Comparison of ENCODE assay signal across 8 cellular contexts in genomic region chr1:11934295-11935039, GRCh38. TPM values are rescaled to one million over a fixed set of nuclear protein-coding genes. Genes with fewer than 3 reads are reported as not detected.
A peak's percentile ranks its signal among the peaks of the same experiment; 100 is the strongest.
DNase-seq lines count a peak whose midpoint lies in the region; ATAC-seq and TF ChIP-seq lines count a peak whose summit lies in the region.

PLOD1 (plus strand) TSS chr1:11934717; CDS start chr1:11934780, 63 bp downstream.

- peaks cover 6% of the 10 kb centered on the region for H3K79me2 ChIP-seq in OCI-LY3 (ENCODE audit: low read length)

- DNase-seq in COLO668 (lab: John Stamatoyannopoulos, UW; ENCODE audit: unreplicated experiment) (peak; percentile 80), HS-5 (ENCODE audit: low read depth) (peak; percentile 43), epidermal melanocyte (ENCODE audit: insufficient read length, low spot score) (peak; percentile 87)
- peak; percentile 92 for DNase-seq in activated CD8-positive, alpha-beta memory T cell treated with anti-CD3 and anti-CD28 coated beads, Interleukin-2, amount 50 U/mL, for 48 hours
- peak; percentile 69 to 78 for DNase-seq in stimulated activated CD8-positive, alpha-beta memory T cell treated with anti-CD3 and anti-CD28 coated beads, Interleukin-2, amount 100 ng/mL, for 1 hour (ENCODE audit: low read depth in 2 of 2)

- H3K27me3 ChIP-seq in OCI-LY3 (ENCODE audit: low read depth, low read length), result no peaks in the 10 kb centered on the region
- H3K27me3 ChIP-seq in mononuclear cell (ENCODE audit: insufficient read depth, low read length), result no peaks in the 10 kb centered on the region

- H3K9ac ChIP-seq in OCI-LY3 (ENCODE audit: low read length), result peak within 1 kb of the TSS; percentile 82

- peaks cover 21% of the 10 kb centered on the region for H3K4me1 ChIP-seq in OCI-LY3 (ENCODE audit: low read length)
- H3K4me1 ChIP-seq in mononuclear cell (ENCODE audit: insufficient read depth, low read length), result peaks cover 35% of the 10 kb centered on the region

- peak within 1 kb of the TSS; percentile 94 for H2AFZ ChIP-seq in OCI-LY3 (ENCODE audit: low read depth, low read length)

- H3K4me3 ChIP-seq in OCI-LY3 (ENCODE audit: low read length) (peak within 1 kb of the TSS; percentile 98), mononuclear cell (ENCODE audit: low read length) (peak within 1 kb of the TSS; percentile 56)

- no peaks in the 10 kb centered on the region for H4K20me1 ChIP-seq in OCI-LY3 (ENCODE audit: insufficient read depth, low read length)

- no peaks in the 10 kb centered on the region for H3K36me3 ChIP-seq in OCI-LY3 (replicated peaks; ENCODE audit: low read depth, low read length)

- H3K27ac ChIP-seq in OCI-LY3 (ENCODE audit: low read length), result peak within 1 kb of the TSS; percentile 69

- H3K9me3 ChIP-seq in OCI-LY3 (ENCODE audit: insufficient read depth, low read length) (no peaks in the 10 kb centered on the region), mononuclear cell (ENCODE audit: low read depth, low read length) (no peaks in the 10 kb centered on the region)

- ATAC-seq in GM19467 (IDR thresholded peaks at IDR 0.05; ENCODE audit: unreplicated experiment), result peak; percentile 77

- no peak for TF ChIP-seq CTCF in OCI-LY3 (IDR thresholded peaks at IDR 0.05; ENCODE audit: low read depth, low read length)

- peak within 1 kb of the TSS; percentile 99 for H3K4me2 ChIP-seq in OCI-LY3 (ENCODE audit: low read length)

RNA-seq across cellular contexts. Expression of gene PLOD1, which starts in this region (rescaled TPM):
- 21.8 TPM for total RNA-seq in mononuclear cell

Comparison
In these comparisons a context has a peak if more than half of its experiments do, and no peak if none do; other contexts are left out.
1. Peak in every context shown above with its lines: DNase-seq, ATAC-seq, H3K4me3 ChIP-seq and H3K27ac ChIP-seq.